Comparison of ENCODE assay signal across 13 cellular contexts in the genomic region with DNA sequence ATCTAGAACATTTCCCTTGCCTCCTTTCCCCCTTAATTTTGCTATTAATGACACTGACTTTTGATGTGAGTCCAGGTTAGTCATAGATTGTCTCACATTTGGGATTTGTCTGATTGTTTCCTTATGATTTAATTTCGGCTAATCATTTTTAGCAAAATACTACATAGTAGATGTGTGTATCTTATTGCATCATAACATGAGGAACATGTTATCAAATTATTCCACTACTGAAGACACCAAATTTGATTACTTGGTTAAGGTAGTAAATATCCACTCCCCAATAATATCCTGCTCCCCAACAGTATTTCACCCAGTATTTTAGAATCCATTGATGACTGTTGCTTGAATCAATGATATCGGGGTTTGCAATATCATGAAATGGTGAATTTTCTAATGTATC. TPM values are rescaled to one million over a fixed set of nuclear protein-coding genes. Genes with fewer than 3 reads are reported as not detected.
DNase-seq lines count a peak whose midpoint lies in the region; FAIRE-seq and TF ChIP-seq lines count a peak whose summit lies in the region.
"Had no signal": no experiment of that assay in that cellular context is flagged by ENCODE, and none has a peak within 500 bp of the region (broad histone marks: within the 10 kb centered on the region; RNA-seq: fewer than 3 reads in every experiment).

No MANE protein-coding gene starts in this region.

- H3K27ac ChIP-seq in BLaER1 treated with 17β-estradiol and CSF1 and Interleukin-3, amounts not matched to agents 10 nM and 100 nM: no peak overlapping the region
- H3K27ac ChIP-seq in astrocyte (ENCODE audit: low read depth, low read length): no peak overlapping the region

- peaks cover 18 to 37% (median 21%) of the 10 kb centered on the region in 11 experiments for H4K20me1 ChIP-seq in BLaER1 treated with 17β-estradiol and CSF1 and Interleukin-3, amounts not matched to agents 10 nM and 100 nM
- H4K20me1 ChIP-seq in astrocyte (ENCODE audit: insufficient read depth, low read length): peaks cover 28% of the 10 kb centered on the region

- H3K9ac ChIP-seq in BLaER1 treated with 17β-estradiol and CSF1 and Interleukin-3, amounts not matched to agents 10 nM and 100 nM: peak overlapping the region in 3 of 11 experiments; percentile 17 to 87 (median 21); a peak in 4 of 22 replicates
- no peak overlapping the region for H3K9ac ChIP-seq in astrocyte (ENCODE audit: low read length)

- peaks cover 0 to 3% (median 0%) of the 10 kb centered on the region in 11 experiments; a peak in 1 of 22 replicates for H3K9me3 ChIP-seq in BLaER1 treated with 17β-estradiol and CSF1 and Interleukin-3, amounts not matched to agents 10 nM and 100 nM (replicated peaks in 1 of 11)
- H3K9me3 ChIP-seq in astrocyte (ENCODE audit: insufficient read depth, low read depth, low read length): no peaks in the 10 kb centered on the region

- peaks cover 12% of the 10 kb centered on the region for H3K36me3 Mint-ChIP-seq in astrocyte (ENCODE audit: low read depth, unreplicated experiment)

- H3K4me3 ChIP-seq in BLaER1 treated with 17β-estradiol and CSF1 and Interleukin-3, amounts not matched to agents 10 nM and 100 nM: peak overlapping the region in 8 of 10 experiments; percentile 70 to 80 (median 77); a peak in 8 of 20 replicates
- H3K4me3 ChIP-seq in HFF-Myc (replicated peaks; ENCODE audit: low read depth, low read length): peak overlapping the region; percentile 51
- no peak overlapping the region for H3K4me3 ChIP-seq in astrocyte (ENCODE audit: insufficient read depth, low read depth, low read length)

- H3K4me1 Mint-ChIP-seq in astrocyte (ENCODE audit: low read depth, unreplicated experiment): peaks cover 24% of the 10 kb centered on the region

- no peaks in the 10 kb centered on the region for H3K27me3 Mint-ChIP-seq in astrocyte (ENCODE audit: low read depth, unreplicated experiment)

- H3K4me1 ChIP-seq in BLaER1 treated with 17β-estradiol and CSF1 and Interleukin-3, amounts not matched to agents 10 nM and 100 nM: peaks cover 43 to 70% (median 52%) of the 10 kb centered on the region in 10 experiments
- H3K4me1 ChIP-seq in astrocyte (ENCODE audit: insufficient read depth, low read length): peaks cover 13% of the 10 kb centered on the region

- no peak for FAIRE-seq in astrocyte (lab: Jason Lieb, UNC)
- FAIRE-seq: endothelial cell of umbilical vein, GM19239 had no signal

- H3K36me3 ChIP-seq in BLaER1 treated with 17β-estradiol and CSF1 and Interleukin-3, amounts not matched to agents 10 nM and 100 nM: peaks cover 49 to 72% (median 64%) of the 10 kb centered on the region in 11 experiments
- H3K36me3 ChIP-seq in astrocyte (ENCODE audit: insufficient read depth, low read length): peaks cover 28% of the 10 kb centered on the region

- peak overlapping the region; percentile 1 for H3K27ac Mint-ChIP-seq in astrocyte (ENCODE audit: unreplicated experiment)

- no peaks in the 10 kb centered on the region for H3K9me3 Mint-ChIP-seq in astrocyte (ENCODE audit: unreplicated experiment)

- peak overlapping the region; percentile 88 to 98 (median 94) for H3K4me2 ChIP-seq in BLaER1 treated with 17β-estradiol and CSF1 and Interleukin-3, amounts not matched to agents 10 nM and 100 nM
- peak overlapping the region; percentile 9 for H3K4me2 ChIP-seq in astrocyte (ENCODE audit: low read length)

- peaks cover 30% of the 10 kb centered on the region for H3K79me2 ChIP-seq in astrocyte (ENCODE audit: insufficient read depth, low read length)

- peak overlapping the region; percentile 41 for H3K4me3 Mint-ChIP-seq in astrocyte (ENCODE audit: unreplicated experiment)

- TF ChIP-seq CTCF in HFF-Myc (IDR thresholded peaks at IDR 0.05; ENCODE audit: low read depth, low read length, missing control alignments) (no peak), astrocyte (IDR thresholded peaks at IDR 0.05; ENCODE audit: insufficient read depth, low read depth, low read length) (no peak)

- no peaks in the 10 kb centered on the region for H3K27me3 ChIP-seq in BLaER1 treated with 17β-estradiol and CSF1 and Interleukin-3, amounts not matched to agents 10 nM and 100 nM
- no peaks in the 10 kb centered on the region for H3K27me3 ChIP-seq in astrocyte (ENCODE audit: insufficient read depth, low read length)

- H2AFZ ChIP-seq in astrocyte (ENCODE audit: low read depth, low read length): no peak overlapping the region

- DNase-seq in HFF-Myc (ENCODE audit: extremely low read depth, low read depth) (no peak), astrocyte (ENCODE audit: low read depth) (no peak), NCI-H1436 treated with DMSO at 0.1 percent for 48 hours (lab: John Stamatoyannopoulos, UW) (no peak), COLO668 (lab: John Stamatoyannopoulos, UW; ENCODE audit: unreplicated experiment) (no peak), OCI-M1 (lab: John Stamatoyannopoulos, UW) (no peak)
- DNase-seq: activated CD4-positive, CD25-positive, alpha-beta regulatory T cell treated with anti-CD3 and anti-CD28 coated beads, Interleukin-2, amount 50 U/mL, for 72 hours; hippocampal formation; mammary epithelial cell; NCI-H446 treated with DMSO at 0.1 percent for 48 hours; SIG-M5 had no signal

RNA-seq across cellular contexts. Expression of a gene that starts 2.7 kb away (rescaled TPM):
- 13.7 and 16.2 TPM in 2 replicates for total RNA-seq in astrocyte

RNA-seq across cellular contexts. Expression of a gene that starts 12.0 kb away (rescaled TPM):
- total RNA-seq in astrocyte: 549 and 555 TPM in 2 replicates

RNA-seq across cellular contexts. Expression of a gene that starts 12.7 kb away (rescaled TPM):
- 29.7 and 35.2 TPM in 2 replicates for total RNA-seq in astrocyte

RNA-seq across cellular contexts. Expression of a gene that starts 45.2 kb away (rescaled TPM):
- total RNA-seq in astrocyte: 0.91 and 1.9 TPM in 2 replicates
